Comparison of ENCODE assay signal across 24 cellular contexts in the genomic region with DNA sequence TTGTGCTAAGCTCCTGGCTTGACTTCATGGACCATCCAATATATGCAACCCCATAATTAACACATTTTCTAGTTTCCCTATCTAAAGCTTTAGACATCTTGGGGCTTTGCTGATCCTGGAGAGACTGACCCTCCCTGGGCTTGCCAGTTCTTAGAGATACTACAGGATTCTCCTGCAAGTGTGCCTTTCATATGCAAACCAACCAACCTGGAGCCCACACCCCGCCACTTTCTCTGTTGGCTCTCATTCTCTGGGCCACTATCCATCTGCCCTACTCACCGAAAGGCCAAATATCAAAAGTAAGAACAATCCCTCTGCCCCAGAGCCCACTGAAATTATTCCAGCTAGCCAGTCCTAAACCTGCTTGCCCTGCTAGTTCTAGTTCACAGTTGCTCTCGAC. TPM values are rescaled to one million over a fixed set of nuclear protein-coding genes. Genes with fewer than 3 reads are reported as not detected.
"Had no signal": no experiment of that assay in that cellular context is flagged by ENCODE, and none has a peak within 500 bp of the region (broad histone marks: within the 10 kb centered on the region; RNA-seq: fewer than 3 reads in every experiment).

No MANE protein-coding gene starts in this region.

- FAIRE-seq: endometrium, kidney had no signal

- H3K36me3 ChIP-seq: esophagus muscularis mucosa, right atrium auricular region, sigmoid colon had no signal

- H3K4me3 Mint-ChIP-seq: central memory CD8-positive, alpha-beta T cell; naive thymus-derived CD8-positive, alpha-beta T cell had no signal

- H3K9me3 Mint-ChIP-seq: central memory CD8-positive, alpha-beta T cell; naive thymus-derived CD8-positive, alpha-beta T cell had no signal

- H3K79me2 ChIP-seq: hepatocyte had no signal

- H3K27ac Mint-ChIP-seq: naive thymus-derived CD8-positive, alpha-beta T cell had no signal

- H3K27ac ChIP-seq: dorsolateral prefrontal cortex, esophagus muscularis mucosa, hepatocyte, right atrium auricular region, sigmoid colon had no signal

- H3K27me3 ChIP-seq: dorsolateral prefrontal cortex, esophagus muscularis mucosa, hepatocyte, right atrium auricular region, sigmoid colon had no signal

- H3K27me3 Mint-ChIP-seq: central memory CD8-positive, alpha-beta T cell; naive thymus-derived CD8-positive, alpha-beta T cell had no signal

- H3K4me3 ChIP-seq: dorsolateral prefrontal cortex, esophagus muscularis mucosa, hepatocyte, right atrium auricular region, sigmoid colon, skin epidermis had no signal

- H3K9me3 ChIP-seq: esophagus muscularis mucosa, right atrium auricular region, sigmoid colon had no signal

- H2AFZ ChIP-seq: hepatocyte had no signal

- DNase-seq: cortex of kidney; dorsolateral prefrontal cortex; effector CD8-positive, alpha-beta T cell; foreskin fibroblast; head of caudate nucleus; kidney; left colon; naive thymus-derived CD8-positive, alpha-beta T cell; sigmoid colon; stimulated activated CD4-positive, alpha-beta T cell treated with anti-CD3 and anti-CD28 coated beads, Interleukin-12 subunit alpha, Interleukin-12 subunit beta, amount 100 ng/mL, for 4 hours; stimulated activated naive CD4-positive, alpha-beta T cell treated with Interleukin-2 at 50 U/mL for 16 hours; trophoblast cell had no signal

- H3K36me3 Mint-ChIP-seq: naive thymus-derived CD8-positive, alpha-beta T cell had no signal

- ATAC-seq: left colon; naive thymus-derived CD8-positive, alpha-beta T cell had no signal

- H3K4me2 ChIP-seq: hepatocyte had no signal

RNA-seq across cellular contexts. Expression of a gene that starts 2.2 kb away (rescaled TPM):
- total RNA-seq: kidney, left colon, lung microvascular endothelial cell, mesenteric fat pad, osteocyte, posterior vena cava, sigmoid colon had no signal
- polyA plus RNA-seq: hepatocyte, neural cell, urinary bladder had no signal
